ENCODE assay signal across 6 cellular contexts in the genomic region with DNA sequence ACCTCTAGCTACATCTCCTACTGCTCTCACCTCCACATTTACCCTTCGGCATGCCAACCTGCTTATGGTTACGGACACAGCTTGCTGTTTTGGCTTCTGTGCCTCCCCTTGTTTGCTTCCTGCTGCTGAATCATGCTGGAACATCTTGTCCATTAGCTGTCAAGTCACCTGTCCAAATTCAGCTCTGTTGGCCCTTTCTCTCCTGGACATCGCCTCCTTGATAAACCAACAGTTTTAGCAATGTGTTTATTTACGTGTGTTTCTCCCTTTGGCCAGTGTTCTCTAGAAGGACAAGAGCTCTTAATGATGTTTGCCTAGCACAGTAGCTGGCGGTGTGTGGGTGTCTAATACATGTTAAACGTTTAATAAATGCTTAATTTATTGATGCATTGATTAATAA. TPM values are rescaled to one million over a fixed set of nuclear protein-coding genes. Genes with fewer than 3 reads are reported as not detected.
"Had no signal": no experiment of that assay in that cellular context is flagged by ENCODE, and none has a peak within 500 bp of the region (broad histone marks: within the 10 kb centered on the region; RNA-seq: fewer than 3 reads in every experiment).

No MANE protein-coding gene starts in this region.

RNA-seq across cellular contexts. Expression of a gene that starts 31.4 kb away (rescaled TPM):
- total RNA-seq: neural crest cell, occipital lobe, progenitor cell of endocrine pancreas, psoas muscle, right atrium auricular region, smooth muscle cell had no signal
